In the genomic region with DNA sequence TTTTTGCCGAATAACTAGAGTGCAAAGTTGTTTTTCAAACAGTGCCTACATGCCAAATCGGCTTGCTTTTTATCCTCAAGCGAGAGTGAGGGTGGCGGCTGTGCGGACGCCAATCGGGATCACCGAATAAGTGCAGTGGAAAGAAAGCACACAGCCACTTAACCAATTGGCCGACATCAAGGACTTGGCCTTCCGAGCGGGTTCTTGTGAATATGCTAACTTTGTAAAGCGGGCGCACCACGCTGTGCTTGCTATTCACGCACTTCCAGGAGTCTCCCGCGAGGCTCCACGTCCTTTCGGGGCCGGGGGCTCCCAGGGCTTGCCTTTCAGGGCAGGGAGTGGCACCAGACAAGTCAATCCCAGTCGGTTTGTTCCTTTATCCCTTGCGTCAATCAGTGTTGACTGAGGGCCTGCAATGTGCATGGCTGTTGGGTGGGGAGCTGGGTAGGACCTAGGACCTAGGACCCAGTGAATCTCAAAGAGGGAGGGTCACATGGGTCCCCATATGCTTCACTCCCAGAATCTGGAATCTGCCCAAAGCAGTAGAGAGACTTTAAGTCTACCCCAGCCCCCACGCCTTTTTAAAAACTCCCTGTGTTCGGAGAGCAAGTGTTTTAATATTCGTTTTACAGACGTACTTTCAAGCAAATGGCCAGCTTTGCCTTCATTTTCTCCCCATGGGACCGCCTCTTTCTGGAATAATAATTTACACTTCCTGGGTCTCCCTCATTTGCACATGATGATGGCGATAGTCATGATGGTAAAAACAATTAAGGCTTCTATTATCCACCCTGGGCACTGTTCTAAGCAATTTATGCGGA, we compare ENCODE assay signal across 8 cellular contexts. TPM values are rescaled to one million over a fixed set of nuclear protein-coding genes. Genes with fewer than 3 reads are reported as not detected.
DNase-seq lines count a peak whose midpoint lies in the region; ATAC-seq and TF ChIP-seq lines count a peak whose summit lies in the region.

No MANE protein-coding gene starts in this region.

- peak overlapping the region; percentile 95 for H2AFZ ChIP-seq in SK-N-SH (ENCODE audit: low read depth)

- H4K20me1 ChIP-seq in SK-N-SH (ENCODE audit: insufficient read depth) = no peaks in the 10 kb centered on the region

- 66% methylated on average over 20 of the region's 29 CpGs for WGBS in SK-N-SH (ENCODE audit: low lambda C conversion rate)

- no peaks in the 10 kb centered on the region for H3K9me3 Mint-ChIP-seq in activated T-helper 2 cell treated with anti-CD3 and anti-CD28 coated beads, Interferon-gamma antibody, Interleukin-2, Interleukin-4, amounts not matched to agents 10 μg/mL and 5 μg/mL and 100 μg/mL, durations not matched to agents 14 hours and 24 hours and 36 hours

- H3K36me3 ChIP-seq in SK-N-SH (replicated peaks in 1 of 2; ENCODE audit: control insufficient read depth in 1 of 2, insufficient read depth in 2 of 2, low read length in 1 of 2) = no peaks in the 10 kb centered on the region

- CTCF ChIA-PET in SK-N-SH (lab: Yijun Ruan, JAX) = interaction anchor here (0.6 to 1.4 kb wide), 3 partner anchors 183 to 1308 kb away, joined by 3 to 6 read pairs (median 3); partner anchors contain the start of gene ANKRD31

- H3K4me3 Mint-ChIP-seq in activated T-helper 2 cell treated with anti-CD3 and anti-CD28 coated beads, Interferon-gamma antibody, Interleukin-2, Interleukin-4, amounts not matched to agents 10 μg/mL and 5 μg/mL and 100 μg/mL, durations not matched to agents 14 hours and 24 hours and 36 hours (ENCODE audit: low read depth) = peak overlapping the region; percentile 80

- H3K4me2 ChIP-seq in SK-N-SH = peak overlapping the region; percentile 90

- H3K9ac ChIP-seq in SK-N-SH = peak overlapping the region; percentile 55; the same call in 1 of the 2 replicates

- no peak for TF ChIP-seq RAD21 in SK-N-SH (IDR thresholded peaks at IDR 0.05; ENCODE audit: low read length)

- TF ChIP-seq CTCF in SK-N-SH (IDR thresholded peaks at IDR 0.05) (no peak), retinal pigment epithelial cell (conservative IDR thresholded peaks at IDR 0.05; ENCODE audit: low read depth, low read length) (no peak)

- no peaks in the 10 kb centered on the region for H3K9me2 ChIP-seq in SK-N-SH

- H3K79me2 ChIP-seq in SK-N-SH (ENCODE audit: insufficient read depth) = no peaks in the 10 kb centered on the region

- no peak for TF ChIP-seq EP300 in SK-N-SH (IDR thresholded peaks at IDR 0.05; ENCODE audit: borderline replicate concordance in 1 of 2, low read depth in 1 of 2, low read length in 1 of 2)

- no peak for ATAC-seq in SK-N-SH treated with all-trans-retinoic acid at 6 μM for 48 hours
- ATAC-seq in GM21576 (IDR thresholded peaks at IDR 0.05; ENCODE audit: unreplicated experiment) = no peak

- H3F3A ChIP-seq in SK-N-SH (replicated peaks; ENCODE audit: insufficient read depth) = peaks cover 11% of the 10 kb centered on the region

- no peak overlapping the region for H3K27ac Mint-ChIP-seq in activated T-helper 2 cell treated with anti-CD3 and anti-CD28 coated beads, Interferon-gamma antibody, Interleukin-2, Interleukin-4, amounts not matched to agents 10 μg/mL and 5 μg/mL and 100 μg/mL, durations not matched to agents 14 hours and 24 hours and 36 hours

- H3K9me3 ChIP-seq in SK-N-SH = no peaks in the 10 kb centered on the region

- intact Hi-C loops in activated T-helper 2 cell treated with anti-CD3 and anti-CD28 coated beads, Interferon-gamma antibody, Interleukin-2, Interleukin-4, amounts not matched to agents 10 μg/mL and 5 μg/mL and 100 μg/mL, durations not matched to agents 14 hours and 24 hours and 36 hours (cut with micrococcal nuclease) = loop anchor here (5.0 to 10.0 kb wide), 8 partner anchors 117 to 1200 kb away; partner anchors contain the start of genes GFM2, HEXB, NSA2 and POC5

- peaks cover 44% of the 10 kb centered on the region for H3K4me1 Mint-ChIP-seq in activated T-helper 2 cell treated with anti-CD3 and anti-CD28 coated beads, Interferon-gamma antibody, Interleukin-2, Interleukin-4, amounts not matched to agents 10 μg/mL and 5 μg/mL and 100 μg/mL, durations not matched to agents 14 hours and 24 hours and 36 hours (ENCODE audit: low read depth)

- DNase-seq in SK-N-SH (peak; percentile 23), hepatic stellate cell (ENCODE audit: low spot score) (peak; percentile 25), retinal pigment epithelial cell (ENCODE audit: low read depth) (no peak), HK-2 (ENCODE audit: unreplicated experiment) (no peak), OCI-M2 (lab: John Stamatoyannopoulos, UW; ENCODE audit: unreplicated experiment) (no peak)
- no peak for DNase-seq in activated T-helper 2 cell treated with anti-CD3 and anti-CD28 coated beads, Interferon-gamma antibody, Interleukin-2, Interleukin-4, amounts not matched to agents 10 μg/mL and 5 μg/mL and 100 μg/mL, durations not matched to agents 14 hours and 24 hours and 36 hours (ENCODE audit: low spot score)

- no peaks in the 10 kb centered on the region for H3K27me3 ChIP-seq in SK-N-SH (ENCODE audit: insufficient read depth)

- H3K4me3 ChIP-seq in SK-N-SH (ENCODE audit: low read depth in 2 of 2, low read length in 1 of 2) = peak overlapping the region; percentile 69 to 73
- peak overlapping the region; percentile 61 for H3K4me3 ChIP-seq in retinal pigment epithelial cell (ENCODE audit: low read length)

- H3K36me3 Mint-ChIP-seq in activated T-helper 2 cell treated with anti-CD3 and anti-CD28 coated beads, Interferon-gamma antibody, Interleukin-2, Interleukin-4, amounts not matched to agents 10 μg/mL and 5 μg/mL and 100 μg/mL, durations not matched to agents 14 hours and 24 hours and 36 hours (ENCODE audit: low read depth) = no peaks in the 10 kb centered on the region

- POLR2A ChIA-PET in SK-N-SH (lab: Yijun Ruan, JAX) = no interaction called here

- H3K4me1 ChIP-seq in SK-N-SH (ENCODE audit: control insufficient read depth in 1 of 2, insufficient read depth in 2 of 2, low read depth in 1 of 2, low read length in 1 of 2) = peaks cover 0 to 5% of the 10 kb centered on the region in 2 experiments; a peak in 2 of 4 replicates

- H3K27me3 Mint-ChIP-seq in activated T-helper 2 cell treated with anti-CD3 and anti-CD28 coated beads, Interferon-gamma antibody, Interleukin-2, Interleukin-4, amounts not matched to agents 10 μg/mL and 5 μg/mL and 100 μg/mL, durations not matched to agents 14 hours and 24 hours and 36 hours (ENCODE audit: low read depth) = peaks cover 45% of the 10 kb centered on the region

- H3K27ac ChIP-seq in SK-N-SH (ENCODE audit: low read depth in 2 of 2, low read length in 1 of 2) = peak overlapping the region in 1 of 2 experiments; percentile 42; a peak in 2 of 4 replicates

TF ChIP-seq in SK-N-SH, 30 proteins besides CTCF, POLR2A, EP300 and RAD21:
- no peak for TF ChIP-seq CHD2 (IDR thresholded peaks at IDR 0.05; ENCODE audit: low read length, partially characterized antibody)
- no peak for TF ChIP-seq EZH2phosphoT487 (IDR thresholded peaks at IDR 0.05; ENCODE audit: borderline replicate concordance, low read depth)
- TF ChIP-seq SMC3 (IDR thresholded peaks at IDR 0.05; ENCODE audit: low read depth, low read length) = no peak
- no peak for TF ChIP-seq RXRA (IDR thresholded peaks at IDR 0.05; ENCODE audit: borderline replicate concordance, low read depth)

TF ChIP-seq in SK-N-SH treated with all-trans-retinoic acid at 6 μM for 48 hours, 23 proteins besides CTCF, POLR2A, EP300 and RAD21:
- no peak for TF ChIP-seq OSR1 (CRISPR knock-in tag; IDR thresholded peaks at IDR 0.05)
- no peak for TF ChIP-seq RARB (CRISPR knock-in tag; IDR thresholded peaks at IDR 0.05)
- TF ChIP-seq ZNF8 (CRISPR knock-in tag; IDR thresholded peaks at IDR 0.05) = no peak
- TF ChIP-seq CSDC2 (CRISPR knock-in tag; IDR thresholded peaks at IDR 0.05) = no peak
- no peak for TF ChIP-seq POU6F1 (CRISPR knock-in tag; IDR thresholded peaks at IDR 0.05; ENCODE audit: borderline replicate concordance, low read depth)
- no peak for TF ChIP-seq TOX (CRISPR knock-in tag; IDR thresholded peaks at IDR 0.05; ENCODE audit: borderline replicate concordance)
- no peak for TF ChIP-seq SNAI2 (CRISPR knock-in tag; IDR thresholded peaks at IDR 0.05)
- no peak for TF ChIP-seq TCF4 (CRISPR knock-in tag; IDR thresholded peaks at IDR 0.05; ENCODE audit: borderline replicate concordance)
- no peak for TF ChIP-seq ZFP3 (CRISPR knock-in tag; IDR thresholded peaks at IDR 0.05)
- TF ChIP-seq PPARA (CRISPR knock-in tag; IDR thresholded peaks at IDR 0.05; ENCODE audit: borderline replicate concordance) = no peak
- TF ChIP-seq ZNF565 (CRISPR knock-in tag; conservative IDR thresholded peaks at IDR 0.05; ENCODE audit: low read depth) = no peak
TF ChIP-seq in SK-N-SH treated with all-trans-retinoic acid at 6 μM for 48 hours: peak in this region for 0.

RNA-seq across cellular contexts. Expression of gene GCNT4, which starts 2.0 kb away (rescaled TPM):
- 0.02 and 0.03 TPM in 2 replicates for polyA plus RNA-seq in SK-N-SH (2012; rRNA removed)
- 0.04 TPM in 2 replicates for polyA plus RNA-seq in SK-N-SH (2012; cell fraction: cytosol; rRNA removed)
- 0.04 and 0.05 TPM in 2 replicates for polyA plus RNA-seq in SK-N-SH (2012; cell fraction: nucleus; rRNA removed)
- 0.28 and 0.37 TPM in 2 replicates for total RNA-seq in activated T-helper 2 cell treated with anti-CD3 and anti-CD28 coated beads, Interferon-gamma antibody, Interleukin-2, Interleukin-4, amounts not matched to agents 10 μg/mL and 5 μg/mL and 100 μg/mL, durations not matched to agents 14 hours and 24 hours and 36 hours

Comparison
In these comparisons a context has a peak if more than half of its experiments do, and no peak if none do; other contexts are left out.
1. DNase-seq: peak in SK-N-SH (single experiment) and hepatic stellate cell (single experiment); none in activated T-helper 2 cell treated with anti-CD3 and anti-CD28 coated beads, Interferon-gamma antibody, Interleukin-2, Interleukin-4, amounts not matched to agents 10 μg/mL and 5 μg/mL and 100 μg/mL, durations not matched to agents 14 hours and 24 hours and 36 hours (single experiment), retinal pigment epithelial cell (single experiment), HK-2 (single experiment) and OCI-M2 (single experiment).